Comparison of ENCODE assay signal across 17 cellular contexts in the genomic region with DNA sequence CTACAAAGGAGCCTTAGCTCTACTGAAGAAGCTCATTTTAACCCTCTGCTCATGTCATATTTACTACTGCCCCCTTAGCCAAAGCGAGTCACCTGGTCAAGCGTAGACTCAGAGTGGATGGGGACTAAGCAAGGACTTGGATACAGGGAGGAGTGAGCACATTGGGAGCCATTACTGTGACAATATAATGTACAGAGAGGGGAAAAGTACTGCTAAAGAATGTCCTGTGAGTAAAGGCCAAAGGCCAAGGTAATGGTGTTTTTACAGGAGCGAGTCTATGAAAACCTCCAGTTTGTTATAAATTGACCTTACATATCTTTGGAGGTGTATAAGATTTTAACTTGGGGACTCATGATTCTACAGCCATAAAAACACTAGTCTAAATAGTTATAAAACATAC. TPM values are rescaled to one million over a fixed set of nuclear protein-coding genes. Genes with fewer than 3 reads are reported as not detected.
DNase-seq lines count a peak whose midpoint lies in the region; ATAC-seq and TF ChIP-seq lines count a peak whose summit lies in the region.
"Had no signal": no experiment of that assay in that cellular context is flagged by ENCODE, and none has a peak within 500 bp of the region (broad histone marks: within the 10 kb centered on the region; RNA-seq: fewer than 3 reads in every experiment).

No MANE protein-coding gene starts in this region.

- H3K14ac ChIP-seq in IMR-90 (replicated peaks; ENCODE audit: low read depth, low read length), result no peak overlapping the region

- CTCF ChIA-PET in activated naive CD4-positive, alpha-beta T cell treated with anti-CD3 and anti-CD28 coated beads for 36 hours (lab: Charles Lee), result interaction anchor here (0.6 to 2.4 kb wide), 4 partner anchors 8 to 93 kb away, joined by 3 to 13 read pairs (median 6); no protein-coding TSS in a partner anchor
- CTCF ChIA-PET in IMR-90 (lab: Yijun Ruan, JAX), result no interaction called here

- dilution Hi-C loops in IMR-90 (cut with HindIII; ENCODE audit: low sequenced_read_pairs, unreplicated experiment), result no loop called here

- no peaks in the 10 kb centered on the region for H3K79me1 ChIP-seq in IMR-90 (ENCODE audit: low read depth in 1 of 2, low read length in 2 of 2)

- POLR2A ChIA-PET in IMR-90 (lab: Charles Lee; ENCODE audit: unreplicated experiment), result no interaction called here

- no peak overlapping the region for H3K56ac ChIP-seq in IMR-90 (ENCODE audit: extremely low read depth, insufficient read depth, low read length)

- no peak overlapping the region for H4K5ac ChIP-seq in IMR-90 (ENCODE audit: low read depth, low read length)

- H3K9me3 Mint-ChIP-seq in activated naive CD4-positive, alpha-beta T cell treated with anti-CD3 and anti-CD28 coated beads for 36 hours, result no peaks in the 10 kb centered on the region
- H3K9me3 Mint-ChIP-seq in activated naive CD4-positive, alpha-beta T cell treated with anti-CD3 and anti-CD28 coated beads, Interleukin-2, amount 50 U/mL, for 72 hours, result peaks cover 0 to 2% of the 10 kb centered on the region in 2 donors

- no CpG with 5 or more reads among the region's 3 CpGs for WGBS in IMR-90 (ENCODE audit: extremely low coverage in 2 of 2, insufficient read length in 1 of 2), 2 experiments
- WGBS in right lobe of liver (ENCODE audit: insufficient coverage, low coverage, low lambda C conversion rate, missing lambda C conversion rate), result 77% methylated on average over 2 of the region's 3 CpGs
- WGBS in upper lobe of left lung, 2 donors, result 91 to 94% methylated on average over 2 to 3 of the region's 3 CpGs

- H3K4me3 ChIP-seq in IMR-90 (ENCODE audit: insufficient read depth, low read depth, low read length), result no peak overlapping the region
- no peak overlapping the region for H3K4me3 ChIP-seq in right lobe of liver
- H3K4me3 ChIP-seq in upper lobe of left lung, result no peak overlapping the region
- H3K4me3 ChIP-seq: GM23338 had no signal

- no peak for TF ChIP-seq RAD21 in IMR-90 (IDR thresholded peaks at IDR 0.05; ENCODE audit: low read length)

- no peak for DNase-seq in activated naive CD4-positive, alpha-beta T cell treated with anti-CD3 and anti-CD28 coated beads for 36 hours
- no peak for DNase-seq in activated naive CD4-positive, alpha-beta T cell treated with anti-CD3 and anti-CD28 coated beads, Interleukin-2, amount 50 U/mL, for 72 hours (ENCODE audit: low spot score in 2 of 2)
- no peak for DNase-seq in IMR-90
- no peak for DNase-seq in right lobe of liver
- no peak for DNase-seq in upper lobe of left lung
- DNase-seq in activated CD4-positive, CD25-positive, alpha-beta regulatory T cell (lab: John Stamatoyannopoulos, UW), result no peak
- DNase-seq: COR-L47, GF-D8, KG1, NCI-H1436, NCI-H2081, NCI-H510A treated with DMSO at 0.1 percent for 48 hours, NCI-H82, PC-3 had no signal

- H3K27ac ChIP-seq in IMR-90 (ENCODE audit: insufficient read depth, low read length), result no peak overlapping the region
- peak overlapping the region in 2 of 3 donors; percentile 8 to 59 for H3K27ac ChIP-seq in right lobe of liver
- peak overlapping the region; percentile 49 to 77 (median 58) for H3K27ac ChIP-seq in upper lobe of left lung

- no peak overlapping the region for H3K9ac ChIP-seq in IMR-90 (ENCODE audit: low read depth, low read length)

- H3K4me3 Mint-ChIP-seq in activated naive CD4-positive, alpha-beta T cell treated with anti-CD3 and anti-CD28 coated beads for 36 hours, result no peak overlapping the region
- H3K4me3 Mint-ChIP-seq: GM23338 had no signal

- H3K23ac ChIP-seq in IMR-90 (ENCODE audit: low read depth, low read length), result no peak overlapping the region

- H3K4me2 ChIP-seq in IMR-90 (ENCODE audit: low read depth, low read length), result no peak overlapping the region
- H3K4me2 ChIP-seq: GM23338 had no signal

- peak overlapping the region; percentile 20; the same call in 1 of the 2 replicates for H2BK20ac ChIP-seq in IMR-90 (ENCODE audit: low read depth, low read length)

- H3K27me3 Mint-ChIP-seq in activated naive CD4-positive, alpha-beta T cell treated with anti-CD3 and anti-CD28 coated beads for 36 hours (ENCODE audit: low read depth), result no peaks in the 10 kb centered on the region

- no peak for ATAC-seq in activated naive CD4-positive, alpha-beta T cell treated with anti-CD3 and anti-CD28 coated beads, Interleukin-2, amount 50 U/mL, for 72 hours
- no peak for ATAC-seq in IMR-90 (ENCODE audit: low read depth)
- ATAC-seq in right lobe of liver, result no peak
- ATAC-seq in upper lobe of left lung (ENCODE audit: low FRiP score in 2 of 2), result no peak
- ATAC-seq in HG02642 (IDR thresholded peaks at IDR 0.05; ENCODE audit: poor library complexity, unreplicated experiment), result no peak
- ATAC-seq: GM23338, HCT116, PC-3 had no signal

- no peaks in the 10 kb centered on the region for H3K9me1 ChIP-seq in IMR-90 (ENCODE audit: insufficient read depth, low read length)

- peak overlapping the region; percentile 18 for H4K91ac ChIP-seq in IMR-90 (ENCODE audit: insufficient read depth, low read depth, low read length)

- no peak for TF ChIP-seq POLR2A in IMR-90 (IDR thresholded peaks at IDR 0.05; ENCODE audit: low read depth, low read length)
- TF ChIP-seq POLR2A in right lobe of liver (IDR thresholded peaks at IDR 0.05), result no peak
- no peak for TF ChIP-seq POLR2A in upper lobe of left lung (IDR thresholded peaks at IDR 0.05)

- H3K36me3 Mint-ChIP-seq in activated naive CD4-positive, alpha-beta T cell treated with anti-CD3 and anti-CD28 coated beads for 36 hours (ENCODE audit: low read depth), result no peaks in the 10 kb centered on the region
- peaks cover 0 to 8% of the 10 kb centered on the region in 2 donors for H3K36me3 Mint-ChIP-seq in activated naive CD4-positive, alpha-beta T cell treated with anti-CD3 and anti-CD28 coated beads, Interleukin-2, amount 50 U/mL, for 72 hours

- intact Hi-C loops in activated naive CD4-positive, alpha-beta T cell treated with anti-CD3 and anti-CD28 coated beads for 36 hours (cut with micrococcal nuclease), result loop anchor here (1.0 kb wide), 3 partner anchors 10 to 71 kb away; no protein-coding TSS in a partner anchor
- intact Hi-C loops in IMR-90 (cut with micrococcal nuclease), result no loop called here
- intact Hi-C loops in right lobe of liver (cut with DNase I), result no loop called here

- peak overlapping the region; percentile 34; the same call in 1 of the 2 replicates for H2BK120ac ChIP-seq in IMR-90 (ENCODE audit: low read depth, low read length)

- peaks cover 24% of the 10 kb centered on the region for H3K4me1 Mint-ChIP-seq in activated naive CD4-positive, alpha-beta T cell treated with anti-CD3 and anti-CD28 coated beads for 36 hours (ENCODE audit: low read depth)
- H3K4me1 Mint-ChIP-seq: GM23338 had no signal

- no peak overlapping the region for H2AK9ac ChIP-seq in IMR-90 (replicated peaks; ENCODE audit: low read depth, low read length, poor library complexity)

- H2BK15ac ChIP-seq in IMR-90 (ENCODE audit: low read depth, low read length), result no peak overlapping the region

- H3K4me1 ChIP-seq in IMR-90 (ENCODE audit: control insufficient read depth, insufficient read depth, low read length) (no peaks in the 10 kb centered on the region), right lobe of liver (peaks cover 0 to 6% (median 0%) of the 10 kb centered on the region in 4 donors), upper lobe of left lung (no peaks in the 10 kb centered on the region)

- in situ Hi-C loops in IMR-90 (cut with MboI; ENCODE audit: low sequenced_read_pairs), result no loop called here

- H3K18ac ChIP-seq in IMR-90 (ENCODE audit: low read depth, low read length), result 0 out of 2 replicates have a peak overlapping the region, but pooled peaks have one; percentile 77

- TF ChIP-seq EP300 in upper lobe of left lung (IDR thresholded peaks at IDR 0.05), result no peak

- H3K4ac ChIP-seq in IMR-90 (ENCODE audit: low read depth, low read length), result peak overlapping the region; percentile 10; the same call in 1 of the 2 replicates

- H2AFZ ChIP-seq in IMR-90 (replicated peaks; ENCODE audit: low read length, poor library complexity), result no peak overlapping the region
- H2AFZ ChIP-seq: GM23338 had no signal

- BruUV-seq in IMR-90 (replicated peaks; lab: Mats Ljungman, UMichigan), result no TSS peak

- H4K20me1 ChIP-seq in IMR-90 (ENCODE audit: insufficient read depth, low read length), result no peaks in the 10 kb centered on the region

- TF ChIP-seq CTCF in IMR-90 (conservative IDR thresholded peaks at IDR 0.05; ENCODE audit: low read depth, low read length) (no peak), right lobe of liver (IDR thresholded peaks at IDR 0.05) (no peak), upper lobe of left lung (IDR thresholded peaks at IDR 0.05) (no peak)

- no peak overlapping the region; the same call in 1 of the 2 replicates for H2AK5ac ChIP-seq in IMR-90 (ENCODE audit: low read depth, low read length)

- H4K8ac ChIP-seq in IMR-90 (ENCODE audit: low read depth in 2 of 2, low read length in 2 of 2), result peak overlapping the region in 1 of 2 experiments; percentile 19; a peak in 1 of 4 replicates

- H3K9me3 ChIP-seq in IMR-90 (ENCODE audit: control insufficient read depth, insufficient read depth, low read length) (no peaks in the 10 kb centered on the region), right lobe of liver (no peaks in the 10 kb centered on the region), upper lobe of left lung (peaks cover 0 to 8% (median 0%) of the 10 kb centered on the region in 4 donors)

- peak overlapping the region; percentile 82 for H3K27ac Mint-ChIP-seq in activated naive CD4-positive, alpha-beta T cell treated with anti-CD3 and anti-CD28 coated beads for 36 hours
- H3K27ac Mint-ChIP-seq in activated naive CD4-positive, alpha-beta T cell treated with anti-CD3 and anti-CD28 coated beads, Interleukin-2, amount 50 U/mL, for 72 hours, result peak overlapping the region in 1 of 2 donors; percentile 94
- H3K27ac Mint-ChIP-seq: GM23338 had no signal

- H3K36me3 ChIP-seq in IMR-90 (ENCODE audit: control insufficient read depth, insufficient read depth, low read length) (no peaks in the 10 kb centered on the region), right lobe of liver (no peaks in the 10 kb centered on the region), upper lobe of left lung (no peaks in the 10 kb centered on the region)

- H2BK5ac ChIP-seq in IMR-90 (ENCODE audit: low read depth, low read length, poor library complexity, severe bottlenecking), result no peak overlapping the region

- H3K27me3 ChIP-seq in IMR-90 (ENCODE audit: control insufficient read depth, insufficient read depth, low read length) (no peaks in the 10 kb centered on the region), right lobe of liver (no peaks in the 10 kb centered on the region), upper lobe of left lung (no peaks in the 10 kb centered on the region)

RNA-seq across cellular contexts. Expression of a gene that starts 10.6 kb away (rescaled TPM):
- total RNA-seq in activated naive CD4-positive, alpha-beta T cell treated with anti-CD3 and anti-CD28 coated beads for 36 hours, result 10 to 100 TPM; 85.9 to 90.3 TPM
- 100 to 1,000 TPM in 1 of 2 donors, 10 to 100 TPM in 1; 53.1 to 147 TPM for total RNA-seq in activated naive CD4-positive, alpha-beta T cell treated with anti-CD3 and anti-CD28 coated beads, Interleukin-2, amount 50 U/mL, for 72 hours
- 9.3 and 12.2 TPM in 2 replicates for total RNA-seq in IMR-90 (2012; rRNA removed)
- 5.5 and 7.6 TPM in 2 replicates for polyA plus RNA-seq in IMR-90 (2012; rRNA removed)
- polyA plus RNA-seq in IMR-90 (2012; cell fraction: cytosol; rRNA removed), result 1.4 and 1.5 TPM in 2 replicates
- 3.9 and 21.6 TPM in 2 replicates for polyA plus RNA-seq in IMR-90 (2012; cell fraction: nucleus; rRNA removed; ENCODE audit: low replicate concordance)
- 100 to 1,000 TPM in 3 of 6 experiments, 10 to 100 TPM in 3; 23.6 to 121 (median 73.2) TPM for total RNA-seq in right lobe of liver
- total RNA-seq in upper lobe of left lung, result 10 to 100 TPM; 19.6 to 63.9 (median 32.2) TPM
